Comparison of ENCODE assay signal across 20 cellular contexts in genomic region chr3:134976948-134977347, GRCh38.
"Had no signal": no experiment of that assay in that cellular context is flagged by ENCODE, and none has a peak within 500 bp of the region (broad histone marks: within the 10 kb centered on the region; RNA-seq: fewer than 3 reads in every experiment).

No MANE protein-coding gene starts in this region.

- H3K4me3 Mint-ChIP-seq: activated CD8-positive, alpha-beta memory T cell treated with anti-CD3 and anti-CD28 coated beads, Interleukin-2, amount 10 ng/mL, durations not matched to agents 7 days and 5 days; activated naive CD8-positive, alpha-beta T cell; activated T-cell treated with anti-CD3 and anti-CD28 coated beads, Interleukin-2, amount 50 U/mL, for 24 hours; natural killer cell; stimulated activated memory B cell treated with anti-CD40 and anti-IgM and Interleukin-4, amounts not matched to agents 10 μg/mL and 1 μg/mL and 100 μg/mL, for 72 hours; type B pancreatic cell had no signal

- H3K36me3 ChIP-seq: breast epithelium, esophagus squamous epithelium, prostate gland, right lobe of liver had no signal

- H3K27me3 ChIP-seq: breast epithelium, dorsolateral prefrontal cortex, esophagus squamous epithelium, right lobe of liver had no signal

- H3K27ac Mint-ChIP-seq: activated CD8-positive, alpha-beta memory T cell treated with anti-CD3 and anti-CD28 coated beads, Interleukin-2, amount 10 ng/mL, durations not matched to agents 7 days and 5 days; activated naive CD8-positive, alpha-beta T cell; activated T-cell treated with anti-CD3 and anti-CD28 coated beads, Interleukin-2, amount 50 U/mL, for 24 hours; natural killer cell; stimulated activated memory B cell treated with anti-CD40 and anti-IgM and Interleukin-4, amounts not matched to agents 10 μg/mL and 1 μg/mL and 100 μg/mL, for 72 hours; type B pancreatic cell had no signal

- H3K27me3 Mint-ChIP-seq: activated CD8-positive, alpha-beta memory T cell treated with anti-CD3 and anti-CD28 coated beads, Interleukin-2, amount 10 ng/mL, durations not matched to agents 7 days and 5 days; activated T-cell treated with anti-CD3 and anti-CD28 coated beads, Interleukin-2, amount 50 U/mL, for 24 hours; stimulated activated memory B cell treated with anti-CD40 and anti-IgM and Interleukin-4, amounts not matched to agents 10 μg/mL and 1 μg/mL and 100 μg/mL, for 72 hours had no signal

- ATAC-seq: activated CD8-positive, alpha-beta memory T cell treated with anti-CD3 and anti-CD28 coated beads, Interleukin-2, amount 10 ng/mL, durations not matched to agents 7 days and 5 days; left lobe of liver; natural killer cell; right lobe of liver; stimulated activated memory B cell treated with anti-CD40 and anti-IgM and Interleukin-4, amounts not matched to agents 10 μg/mL and 1 μg/mL and 100 μg/mL, for 72 hours had no signal

- H3K4me3 ChIP-seq: breast epithelium, dorsolateral prefrontal cortex, esophagus squamous epithelium, prostate gland, right lobe of liver had no signal

- H3K4me1 Mint-ChIP-seq: activated CD8-positive, alpha-beta memory T cell treated with anti-CD3 and anti-CD28 coated beads, Interleukin-2, amount 10 ng/mL, durations not matched to agents 7 days and 5 days; stimulated activated memory B cell treated with anti-CD40 and anti-IgM and Interleukin-4, amounts not matched to agents 10 μg/mL and 1 μg/mL and 100 μg/mL, for 72 hours had no signal

- DNase-seq: activated CD4-positive, alpha-beta T cell treated with anti-CD3 and anti-CD28 coated beads, Interleukin-2, amount 50 U/mL, for 48 hours; activated CD4-positive, CD25-positive, alpha-beta regulatory T cell treated with anti-CD3 and anti-CD28 coated beads, Interleukin-2, amount 50 U/mL, for 72 hours; activated CD8-positive, alpha-beta memory T cell treated with anti-CD3 and anti-CD28 coated beads, Interleukin-2, amount 10 ng/mL, durations not matched to agents 7 days and 5 days; activated gamma-delta T cell; activated T-cell treated with anti-CD3 and anti-CD28 coated beads, Interleukin-2, amount 50 U/mL, for 24 hours; aorta; dorsolateral prefrontal cortex; esophagus squamous epithelium; foreskin fibroblast; glutamatergic neuron; mammary epithelial cell; natural killer cell; occipital lobe; right lobe of liver had no signal

- H3K36me3 Mint-ChIP-seq: activated CD8-positive, alpha-beta memory T cell treated with anti-CD3 and anti-CD28 coated beads, Interleukin-2, amount 10 ng/mL, durations not matched to agents 7 days and 5 days; activated naive CD8-positive, alpha-beta T cell; natural killer cell; stimulated activated memory B cell treated with anti-CD40 and anti-IgM and Interleukin-4, amounts not matched to agents 10 μg/mL and 1 μg/mL and 100 μg/mL, for 72 hours; type B pancreatic cell had no signal

- H3K27ac ChIP-seq: breast epithelium, dorsolateral prefrontal cortex, esophagus squamous epithelium, prostate gland, right lobe of liver had no signal

- H3K9me3 Mint-ChIP-seq: activated T-cell treated with anti-CD3 and anti-CD28 coated beads, Interleukin-2, amount 50 U/mL, for 24 hours; natural killer cell; stimulated activated memory B cell treated with anti-CD40 and anti-IgM and Interleukin-4, amounts not matched to agents 10 μg/mL and 1 μg/mL and 100 μg/mL, for 72 hours had no signal

- H3K4me1 ChIP-seq: breast epithelium, prostate gland, right lobe of liver had no signal

- H3K9me3 ChIP-seq: breast epithelium, esophagus squamous epithelium, prostate gland, right lobe of liver had no signal
